ENCODE assay signal across 16 cellular contexts in the genomic region with DNA sequence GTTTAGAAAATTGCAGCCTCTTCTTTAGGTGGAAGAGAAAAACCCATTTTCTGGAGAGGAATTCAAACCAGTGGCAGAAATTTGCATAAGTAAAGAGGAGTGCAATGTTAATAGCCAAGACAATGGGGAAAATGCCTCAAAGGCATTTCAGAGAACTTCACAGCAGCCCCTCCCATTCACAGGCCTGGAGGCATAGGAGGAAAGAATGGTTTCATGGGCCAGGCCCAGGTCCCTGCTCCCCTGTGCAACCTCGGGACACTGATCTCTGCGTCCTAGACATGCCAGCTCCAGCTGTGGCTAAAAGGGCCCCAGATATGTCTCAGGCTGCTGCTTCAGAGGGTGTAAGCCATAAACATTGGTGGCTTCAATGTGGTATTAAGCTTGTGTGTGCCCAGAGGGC.
DNase-seq lines count a peak whose midpoint lies in the region; TF ChIP-seq lines count a peak whose summit lies in the region.
"Had no signal": no experiment of that assay in that cellular context is flagged by ENCODE, and none has a peak within 500 bp of the region (broad histone marks: within the 10 kb centered on the region; RNA-seq: fewer than 3 reads in every experiment).

No MANE protein-coding gene starts in this region.

- H3K9me3 Mint-ChIP-seq in Caco-2 (ENCODE audit: unreplicated experiment) (peaks cover 51% of the 10 kb centered on the region), endodermal cell (peaks cover 51% of the 10 kb centered on the region)

- no peaks in the 10 kb centered on the region for H3K36me3 ChIP-seq in Caco-2 (ENCODE audit: control insufficient read depth, insufficient read depth, low read length)
- no peaks in the 10 kb centered on the region for H3K36me3 ChIP-seq in HEK293 (ENCODE audit: control insufficient read depth in 2 of 2, insufficient read depth in 1 of 2, low read length in 2 of 2)
- no peaks in the 10 kb centered on the region for H3K36me3 ChIP-seq in endodermal cell (ENCODE audit: control insufficient read depth, insufficient read depth, low read length)
- H3K36me3 ChIP-seq in tibial nerve: no peaks in the 10 kb centered on the region
- H3K36me3 ChIP-seq: BE2C, HAP-1 had no signal

- H3K27ac Mint-ChIP-seq in Caco-2 (ENCODE audit: unreplicated experiment) (peak overlapping the region; percentile 57), endodermal cell (no peak overlapping the region)
- H3K27ac Mint-ChIP-seq: CD4-positive, CD25-positive, alpha-beta regulatory T cell; CD8-positive, alpha-beta memory T cell had no signal

- H3K27me3 Mint-ChIP-seq in Caco-2 (ENCODE audit: insufficient read depth, unreplicated experiment) (no peaks in the 10 kb centered on the region), endodermal cell (ENCODE audit: insufficient read depth) (no peaks in the 10 kb centered on the region)

- H3K9ac ChIP-seq in endodermal cell (ENCODE audit: extremely low read depth, low read length, poor library complexity, severe bottlenecking): no peak overlapping the region
- H3K9ac ChIP-seq: KMS-11 had no signal

- 93 to 100% methylated on average over 1 to 2 of the region's 2 CpGs for WGBS in endodermal cell (ENCODE audit: insufficient coverage in 1 of 2, insufficient read length in 1 of 2), 2 experiments
- WGBS in tibial nerve, 2 donors: 85 to 95% methylated on average over 2 of the region's 2 CpGs

- CTCF ChIA-PET in Caco-2 (lab: Charles Lee) (no interaction called here), HEK293 (lab: Yijun Ruan, JAX) (no interaction called here)

- peaks cover 29% of the 10 kb centered on the region for H3K9me3 ChIP-seq in Caco-2
- no peaks in the 10 kb centered on the region for H3K9me3 ChIP-seq in HEK293 (ENCODE audit: control insufficient read depth, insufficient read depth, low read depth, low read length)
- peaks cover 44% of the 10 kb centered on the region for H3K9me3 ChIP-seq in endodermal cell (ENCODE audit: control insufficient read depth, low read length)
- peaks cover 0 to 22% (median 0%) of the 10 kb centered on the region in 4 donors for H3K9me3 ChIP-seq in tibial nerve
- H3K9me3 ChIP-seq: BE2C had no signal

- H3K36me3 Mint-ChIP-seq in Caco-2 (ENCODE audit: insufficient read depth, unreplicated experiment): peaks cover 31% of the 10 kb centered on the region
- H3K36me3 Mint-ChIP-seq in endodermal cell (ENCODE audit: low read depth): peaks cover 38% of the 10 kb centered on the region
- H3K36me3 Mint-ChIP-seq: CD4-positive, CD25-positive, alpha-beta regulatory T cell; CD8-positive, alpha-beta memory T cell had no signal

- H3K4me3 Mint-ChIP-seq in Caco-2 (ENCODE audit: unreplicated experiment) (no peak overlapping the region), endodermal cell (no peak overlapping the region)
- H3K4me3 Mint-ChIP-seq: CD4-positive, CD25-positive, alpha-beta regulatory T cell; CD8-positive, alpha-beta memory T cell had no signal

- peaks cover 14% of the 10 kb centered on the region for H3K4me1 Mint-ChIP-seq in Caco-2 (ENCODE audit: low read depth, unreplicated experiment)
- H3K4me1 Mint-ChIP-seq in endodermal cell: no peaks in the 10 kb centered on the region
- H3K4me1 Mint-ChIP-seq: CD4-positive, CD25-positive, alpha-beta regulatory T cell; CD8-positive, alpha-beta memory T cell had no signal

- no peak for TF ChIP-seq POLR2A in tibial nerve (IDR thresholded peaks at IDR 0.05)

- H3K4me3 ChIP-seq in Caco-2 (ENCODE audit: low read depth, low read length): no peak overlapping the region
- H3K4me3 ChIP-seq in HEK293 (ENCODE audit: low read depth, low read length): no peak overlapping the region
- peak overlapping the region; percentile 46 for H3K4me3 ChIP-seq in endodermal cell (ENCODE audit: low read length)
- H3K4me3 ChIP-seq in tibial nerve: no peak overlapping the region
- H3K4me3 ChIP-seq: GM12878, HAP-1 had no signal

- TF ChIP-seq CTCF in Caco-2 (IDR thresholded peaks at IDR 0.05; ENCODE audit: insufficient read depth in 1 of 2, low read depth in 1 of 2, low read length in 1 of 2, severe bottlenecking in 1 of 2, unreplicated experiment in 1 of 2) (no peak), HEK293 (tag by site-specific recombination; IDR thresholded peaks at IDR 0.05) (no peak), endodermal cell (conservative IDR thresholded peaks at IDR 0.05) (no peak), tibial nerve (IDR thresholded peaks at IDR 0.05) (no peak)

- H3K4me1 ChIP-seq in Caco-2 (peaks cover 16% of the 10 kb centered on the region), HEK293 (ENCODE audit: control insufficient read depth, insufficient read depth, low read length) (no peaks in the 10 kb centered on the region), endodermal cell (ENCODE audit: control insufficient read depth, insufficient read depth, low read length) (no peaks in the 10 kb centered on the region), tibial nerve (no peaks in the 10 kb centered on the region)
- H3K4me1 ChIP-seq: BE2C had no signal

- intact Hi-C loops in Caco-2 (cut with micrococcal nuclease; ENCODE audit: unreplicated experiment): loop anchor here (5.0 kb wide), 1 partner anchor 153 kb away; no protein-coding TSS in a partner anchor

- H3K27me3 ChIP-seq in Caco-2 (replicated peaks; ENCODE audit: control insufficient read depth, insufficient read depth, low read length) (no peaks in the 10 kb centered on the region), endodermal cell (ENCODE audit: control insufficient read depth, insufficient read depth, low read length, poor library complexity, severe bottlenecking) (no peaks in the 10 kb centered on the region), tibial nerve (no peaks in the 10 kb centered on the region)
- H3K27me3 ChIP-seq: BE2C had no signal

- no peak for TF ChIP-seq EP300 in tibial nerve (IDR thresholded peaks at IDR 0.05)

- POLR2A ChIA-PET in Caco-2 (lab: Charles Lee) (no interaction called here), HEK293 (lab: Yijun Ruan, JAX) (no interaction called here)

- no TSS peak for BruUV-seq in Caco-2 (replicated peaks; lab: Mats Ljungman, UMichigan)

- DNase-seq in Caco-2: no peak
- DNase-seq in endodermal cell: no peak
- DNase-seq in DMS79 (lab: John Stamatoyannopoulos, UW): no peak
- DNase-seq in tibial nerve (ENCODE audit: low spot score in 2 of 2): no peak
- DNase-seq in NCI-H2227 treated with DMSO at 0.1 percent for 48 hours (lab: John Stamatoyannopoulos, UW): no peak
- DNase-seq: ACHN; BE2C; C1 segment of cervical spinal cord; CD4-positive, CD25-positive, alpha-beta regulatory T cell; CD8-positive, alpha-beta memory T cell; COR-L47; IMR-90 had no signal

- H3K27ac ChIP-seq in HEK293 (ENCODE audit: extremely low read depth, low read depth, low read length) (no peak overlapping the region), endodermal cell (ENCODE audit: low read depth, low read length) (no peak overlapping the region), tibial nerve (no peak overlapping the region)
- H3K27ac ChIP-seq: KMS-11 had no signal

TF ChIP-seq in HEK293, 187 proteins besides CTCF, POLR2A, EP300 and RAD21:
- TF ChIP-seq ZNF510 (tag by site-specific recombination; IDR thresholded peaks at IDR 0.05; ENCODE audit: insufficient replicate concordance) (no peak), ZNF585B (tag by site-specific recombination; IDR thresholded peaks at IDR 0.05) (peak; percentile 73), AEBP2 (tag by site-specific recombination; IDR thresholded peaks at IDR 0.05; ENCODE audit: borderline replicate concordance) (no peak), TRIM28 (IDR thresholded peaks at IDR 0.05; ENCODE audit: borderline replicate concordance, low read length) (peak; percentile 78; the same call in 1 of the 2 replicates), ZNF561 (tag by site-specific recombination; IDR thresholded peaks at IDR 0.05; ENCODE audit: borderline replicate concordance) (no peak), SETDB1 (IDR thresholded peaks at IDR 0.05; ENCODE audit: insufficient read length, low read length) (peak; percentile 39)
